ENCODE assay signal across 8 cellular contexts in the genomic region with DNA sequence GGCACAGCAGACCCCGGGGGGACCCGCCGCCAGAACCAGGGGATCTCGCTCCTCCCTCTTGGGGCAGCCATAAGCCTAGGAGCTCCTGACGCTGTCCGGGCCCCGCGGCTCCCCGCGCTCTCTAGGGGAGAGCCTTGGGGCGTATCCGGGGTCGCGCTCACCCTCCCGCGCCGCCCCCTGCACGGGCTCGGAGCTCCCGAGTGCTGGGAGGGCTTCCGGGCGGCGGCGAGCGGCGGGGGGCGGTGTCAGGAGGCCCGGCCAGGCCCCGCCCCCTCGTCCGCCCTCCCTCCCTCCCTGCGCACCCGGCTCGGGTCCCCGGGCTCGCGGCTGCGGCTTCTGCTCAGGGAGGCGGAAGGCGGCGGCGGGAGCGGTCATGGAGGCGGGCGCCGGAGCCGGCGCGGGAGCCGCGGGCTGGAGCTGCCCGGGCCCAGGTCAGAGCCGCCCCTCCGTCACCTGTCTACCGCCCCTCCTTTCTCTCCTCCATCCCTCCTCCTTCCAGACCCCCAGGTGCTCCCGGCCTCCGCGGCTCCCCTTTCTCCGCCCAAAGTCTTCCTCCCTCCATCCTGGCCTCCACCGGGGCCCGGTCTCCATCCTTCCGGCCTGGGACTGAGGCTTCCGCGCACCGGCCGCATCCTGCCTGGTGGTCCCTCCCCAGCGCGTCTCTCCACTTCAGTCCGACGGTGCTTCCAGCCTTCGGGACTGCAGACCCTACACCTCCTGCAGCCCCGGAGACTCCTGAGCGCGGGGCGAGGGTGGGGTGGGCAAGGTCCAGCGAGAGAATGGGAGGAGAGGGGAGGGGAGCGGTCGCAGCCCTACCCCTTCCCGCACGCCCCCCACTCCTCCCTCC. TPM values are rescaled to one million over a fixed set of nuclear protein-coding genes. Genes with fewer than 3 reads are reported as not detected.
DNase-seq lines count a peak whose midpoint lies in the region; ATAC-seq, FAIRE-seq and TF ChIP-seq lines count a peak whose summit lies in the region.

No MANE protein-coding gene starts in this region.

- no peak for FAIRE-seq in endothelial cell of umbilical vein (lab: Jason Lieb, UNC)

- H3K79me2 ChIP-seq in endothelial cell of umbilical vein (ENCODE audit: control insufficient read depth, insufficient read depth, low read length) = no peaks in the 10 kb centered on the region

- no TSS peak for BruUV-seq in endothelial cell of umbilical vein (replicated peaks; lab: Mats Ljungman, UMichigan)

- no peaks in the 10 kb centered on the region for H3K9me1 ChIP-seq in endothelial cell of umbilical vein (replicated peaks; ENCODE audit: control insufficient read depth, extremely low read depth, insufficient read depth, low read length)

- intact Hi-C loops in endothelial cell of umbilical vein (cut with micrococcal nuclease) = loop anchor here (1.0 to 2.0 kb wide), 2 partner anchors 41 to 72 kb away; no protein-coding TSS in a partner anchor

- peaks cover 16 to 32% of the 10 kb centered on the region in 2 experiments for H3K27me3 ChIP-seq in endothelial cell of umbilical vein (ENCODE audit: control insufficient read depth in 2 of 2, insufficient read depth in 2 of 2, low read length in 2 of 2)
- H3K27me3 ChIP-seq in mucosa of stomach (ENCODE audit: control insufficient read depth, insufficient read depth, low read length) = peaks cover 25% of the 10 kb centered on the region

- no peaks in the 10 kb centered on the region for H3K9me3 ChIP-seq in endothelial cell of umbilical vein (replicated peaks; ENCODE audit: control insufficient read depth, insufficient read depth, low read length)
- H3K9me3 ChIP-seq in mucosa of stomach (ENCODE audit: control insufficient read depth, low read length) = no peaks in the 10 kb centered on the region

- H4K20me1 ChIP-seq in endothelial cell of umbilical vein (replicated peaks; ENCODE audit: control insufficient read depth, extremely low read depth, insufficient read depth, low read length) = no peaks in the 10 kb centered on the region

- ATAC-seq in GM19035 (IDR thresholded peaks at IDR 0.05; ENCODE audit: unreplicated experiment) (peak; percentile 86), HG03196 (IDR thresholded peaks at IDR 0.05; ENCODE audit: unreplicated experiment) (peak; percentile 72)

- peak overlapping the region; percentile 83 for H3K4me2 ChIP-seq in endothelial cell of umbilical vein (ENCODE audit: insufficient read depth, low read length)

- peak overlapping the region; percentile 13 for H3K9ac ChIP-seq in endothelial cell of umbilical vein (replicated peaks; ENCODE audit: extremely low read depth, insufficient read depth, low read length)
- H3K9ac ChIP-seq in mucosa of stomach (ENCODE audit: low read length) = peak overlapping the region; percentile 61

- TF ChIP-seq POLR2A in endothelial cell of umbilical vein (IDR thresholded peaks at IDR 0.05; ENCODE audit: low read depth, low read length) = no peak

- H3K36me3 ChIP-seq in endothelial cell of umbilical vein (ENCODE audit: control insufficient read depth in 2 of 2, extremely low read depth in 1 of 2, insufficient read depth in 2 of 2, low read length in 2 of 2) (no peaks in the 10 kb centered on the region), mucosa of stomach (ENCODE audit: control insufficient read depth, insufficient read depth, low read length) (no peaks in the 10 kb centered on the region)

- peak overlapping the region; percentile 96 for H2AFZ ChIP-seq in endothelial cell of umbilical vein (ENCODE audit: low read depth, low read length)

- H3K27ac ChIP-seq in endothelial cell of umbilical vein (ENCODE audit: insufficient read depth, low read depth, low read length) = no peak overlapping the region

- POLR2A ChIA-PET in endothelial cell of umbilical vein (lab: Charles Lee) = no interaction called here

- CTCF ChIA-PET in endothelial cell of umbilical vein (lab: Charles Lee) = interaction anchor here (0.9 to 1.2 kb wide), 4 partner anchors 8 to 92 kb away, joined by 3 to 8 read pairs (median 4); no protein-coding TSS in a partner anchor

- dilution Hi-C loops in endothelial cell of umbilical vein (cut with MboI; ENCODE audit: extremely low pct_ligation_motif_present, low sequenced_read_pairs) = no loop called here

- H3K4me3 ChIP-seq in AG10803 (ENCODE audit: low read length) = peak overlapping the region; percentile 78
- H3K4me3 ChIP-seq in endothelial cell of umbilical vein (replicated peaks in 1 of 3; ENCODE audit: insufficient read depth in 1 of 3, low read depth in 1 of 3, low read length in 3 of 3) = peak overlapping the region; percentile 55 to 80 (median 55)
- H3K4me3 ChIP-seq in mucosa of stomach (ENCODE audit: low read length) = no peak overlapping the region

- no peak for TF ChIP-seq CTCF in AG10803 (conservative IDR thresholded peaks at IDR 0.05; ENCODE audit: low read length)
- TF ChIP-seq CTCF in endothelial cell of umbilical vein (IDR thresholded peaks at IDR 0.05; ENCODE audit: extremely low read depth in 1 of 2, insufficient read depth in 1 of 2, low read depth in 1 of 2, low read length in 2 of 2) = no peak

- peak; percentile 52 for DNase-seq in AG10803 (ENCODE audit: low read depth)
- peak; percentile 5 for DNase-seq in NOMO-1 treated with DMSO at 0.1 percent for 48 hours (lab: John Stamatoyannopoulos, UW; ENCODE audit: unreplicated experiment)
- DNase-seq in activated CD8-positive, alpha-beta memory T cell treated with anti-CD3 and anti-CD28 coated beads, Interleukin-2, amount 50 U/mL, for 4 hours = peak; percentile 77
- DNase-seq in endothelial cell of umbilical vein (ENCODE audit: low read depth, low spot score) = peak; percentile 43
- DNase-seq in stimulated activated CD8-positive, alpha-beta memory T cell treated with anti-CD3 and anti-CD28 coated beads, Interleukin-4, amount 100 ng/mL, for 4 hours (ENCODE audit: low read depth in 2 of 2, low spot score in 1 of 2) = peak; percentile 37 to 51

- peaks cover 4% of the 10 kb centered on the region for H3K4me1 ChIP-seq in endothelial cell of umbilical vein (ENCODE audit: control insufficient read depth, extremely low read depth, insufficient read depth, low read length)
- H3K4me1 ChIP-seq in mucosa of stomach (ENCODE audit: control insufficient read depth, insufficient read depth, low read length) = peaks cover 7% of the 10 kb centered on the region

TF ChIP-seq in endothelial cell of umbilical vein, 7 proteins besides CTCF, POLR2A, EP300 and RAD21:
- TF ChIP-seq EZH2 (IDR thresholded peaks at IDR 0.05; ENCODE audit: borderline replicate concordance, low read depth, low read length, severe bottlenecking) = peak; percentile 7
- no peak for TF ChIP-seq MYC (IDR thresholded peaks at IDR 0.05; ENCODE audit: low read depth, low read length)
- no peak for TF ChIP-seq GATA2 (IDR thresholded peaks at IDR 0.05; ENCODE audit: insufficient read depth, insufficient read length, low read depth, low read length)
- no peak for TF ChIP-seq FOS (IDR thresholded peaks at IDR 0.05; ENCODE audit: borderline replicate concordance, insufficient read depth, low read length)
- no peak for TF ChIP-seq JUN (IDR thresholded peaks at IDR 0.05; ENCODE audit: borderline replicate concordance, insufficient read depth, insufficient read length, low read depth)

RNA-seq across cellular contexts. Expression of a gene that starts 0.4 kb away (rescaled TPM):
- 3.2 and 3.3 TPM in 2 replicates for total RNA-seq in endothelial cell of umbilical vein
- polyA plus RNA-seq in endothelial cell of umbilical vein = 1.1 and 1.8 TPM in 2 replicates
- polyA plus RNA-seq in endothelial cell of umbilical vein (2011; cell fraction: cytosol; rRNA removed) = 1.6 and 2.0 TPM in 2 replicates
- polyA plus RNA-seq in endothelial cell of umbilical vein (2011; cell fraction: nucleus; rRNA removed) = 15.2 and 15.8 TPM in 2 replicates
- polyA plus RNA-seq in endothelial cell of umbilical vein (2012) = 3.0 and 4.3 TPM in 2 replicates
- polyA minus RNA-seq in endothelial cell of umbilical vein = 3.4 and 6.3 TPM in 2 replicates
- polyA minus RNA-seq in endothelial cell of umbilical vein (2011; cell fraction: cytosol; rRNA and poly(A)+ RNA removed) = not detected
- 3.4 and 7.5 TPM in 2 replicates for polyA minus RNA-seq in endothelial cell of umbilical vein (2011; cell fraction: nucleus; rRNA and poly(A)+ RNA removed)

RNA-seq across cellular contexts. Expression of a gene that starts 15.8 kb away (rescaled TPM):
- not detected in 2 replicates for total RNA-seq in endothelial cell of umbilical vein
- polyA plus RNA-seq in endothelial cell of umbilical vein = not detected in 2 replicates
- polyA plus RNA-seq in endothelial cell of umbilical vein (2011; cell fraction: cytosol; rRNA removed) = not detected in 2 replicates
- not detected in 2 replicates for polyA plus RNA-seq in endothelial cell of umbilical vein (2011; cell fraction: nucleus; rRNA removed)
- polyA plus RNA-seq in endothelial cell of umbilical vein (2012) = not detected in 2 replicates
- not detected in 2 replicates for polyA minus RNA-seq in endothelial cell of umbilical vein
- polyA minus RNA-seq in endothelial cell of umbilical vein (2011; cell fraction: cytosol; rRNA and poly(A)+ RNA removed) = not detected
- polyA minus RNA-seq in endothelial cell of umbilical vein (2011; cell fraction: nucleus; rRNA and poly(A)+ RNA removed) = not detected in 2 replicates

RNA-seq across cellular contexts. Expression of a gene that starts 38.9 kb away (rescaled TPM):
- total RNA-seq in endothelial cell of umbilical vein = 81.8 and 81.9 TPM in 2 replicates
- 19.5 and 20.1 TPM in 2 replicates for polyA plus RNA-seq in endothelial cell of umbilical vein
- polyA plus RNA-seq in endothelial cell of umbilical vein (2011; cell fraction: cytosol; rRNA removed) = 19.9 and 23.3 TPM in 2 replicates
- 46.6 and 51.6 TPM in 2 replicates for polyA plus RNA-seq in endothelial cell of umbilical vein (2011; cell fraction: nucleus; rRNA removed)
- polyA plus RNA-seq in endothelial cell of umbilical vein (2012) = 66.9 and 79.9 TPM in 2 replicates
- polyA minus RNA-seq in endothelial cell of umbilical vein = 59.3 and 75.4 TPM in 2 replicates
- not detected for polyA minus RNA-seq in endothelial cell of umbilical vein (2011; cell fraction: cytosol; rRNA and poly(A)+ RNA removed)
- polyA minus RNA-seq in endothelial cell of umbilical vein (2011; cell fraction: nucleus; rRNA and poly(A)+ RNA removed) = 36.5 and 56.7 TPM in 2 replicates

RNA-seq across cellular contexts. Expression of a gene that starts 52.2 kb away (rescaled TPM):
- total RNA-seq in endothelial cell of umbilical vein = 254 and 257 TPM in 2 replicates
- polyA plus RNA-seq in endothelial cell of umbilical vein = 111 and 135 TPM in 2 replicates
- 141 and 147 TPM in 2 replicates for polyA plus RNA-seq in endothelial cell of umbilical vein (2011; cell fraction: cytosol; rRNA removed)
- 73.4 and 109 TPM in 2 replicates for polyA plus RNA-seq in endothelial cell of umbilical vein (2011; cell fraction: nucleus; rRNA removed)
- polyA plus RNA-seq in endothelial cell of umbilical vein (2012) = 287 and 288 TPM in 2 replicates
- polyA minus RNA-seq in endothelial cell of umbilical vein = 150 and 163 TPM in 2 replicates
- 51.0 TPM for polyA minus RNA-seq in endothelial cell of umbilical vein (2011; cell fraction: cytosol; rRNA and poly(A)+ RNA removed)
- polyA minus RNA-seq in endothelial cell of umbilical vein (2011; cell fraction: nucleus; rRNA and poly(A)+ RNA removed) = 52.2 and 75.1 TPM in 2 replicates

Comparison
In these comparisons a context has a peak if more than half of its experiments do, and no peak if none do; other contexts are left out.
1. DNase-seq: peak in every context shown above with its lines; median percentile 77 in activated CD8-positive, alpha-beta memory T cell treated with anti-CD3 and anti-CD28 coated beads, Interleukin-2, amount 50 U/mL, for 4 hours; 52 in AG10803; 44 in stimulated activated CD8-positive, alpha-beta memory T cell treated with anti-CD3 and anti-CD28 coated beads, Interleukin-4, amount 100 ng/mL, for 4 hours; 43 in endothelial cell of umbilical vein; 5 in NOMO-1 treated with DMSO at 0.1 percent for 48 hours.